In the genomic region with DNA sequence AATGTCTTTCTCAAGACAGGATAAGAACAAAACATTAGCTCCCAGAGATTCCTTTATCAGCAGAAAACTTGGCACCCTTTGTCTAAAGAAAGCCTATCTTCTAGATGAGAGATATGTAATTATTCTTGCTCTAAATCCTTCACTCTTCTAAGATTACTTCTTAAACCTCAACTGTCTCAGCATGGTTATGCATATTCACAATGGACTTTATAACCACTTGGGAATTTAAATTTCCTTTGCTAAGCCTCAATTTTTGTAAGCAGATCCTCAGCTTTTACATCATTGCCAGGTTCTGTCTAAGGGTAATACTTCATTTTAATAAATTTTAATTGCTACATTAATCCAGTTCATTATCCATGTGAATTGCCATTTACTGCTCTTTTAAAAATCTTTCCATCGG, we compare ENCODE assay signal across 20 cellular contexts.
"Had no signal": no experiment of that assay in that cellular context is flagged by ENCODE, and none has a peak within 500 bp of the region (broad histone marks: within the 10 kb centered on the region; RNA-seq: fewer than 3 reads in every experiment).

No MANE protein-coding gene starts in this region.

- H3K27me3 ChIP-seq: Peyer's patch, SJCRH30 had no signal

- H2AFZ ChIP-seq: PC-9 had no signal

- H3K4me2 ChIP-seq: PC-9 had no signal

- ATAC-seq: Right ventricle myocardium inferior had no signal

- H3K4me3 ChIP-seq: PC-9, Peyer's patch, SJCRH30 had no signal

- H3K27ac ChIP-seq: PC-9, Peyer's patch, SJCRH30 had no signal

- DNase-seq: KBM-7; MV-4-11; NCI-H1048; NCI-H1105; NCI-H1417; NCI-H1436 treated with DMSO at 0.1 percent for 48 hours; NCI-H1694; NCI-H187 treated with DMSO at 0.1 percent for 48 hours; NCI-H2029 treated with DMSO at 0.1 percent for 48 hours; NCI-H2171; NCI-H226; NCI-H446; NCI-H510A; NCI-H524 treated with DMSO at 0.1 percent for 48 hours; NK-92 treated with Interleukin-12 subunit alpha and Interleukin-12 subunit beta, amount 100 ng/mL, for 24 hours; PC-9; Peyer's patch; SHP77 treated with DMSO at 0.1 percent for 48 hours; SJCRH30 had no signal

- H3K36me3 ChIP-seq: Peyer's patch, SJCRH30 had no signal

- H3K4me1 ChIP-seq: Peyer's patch, SJCRH30 had no signal

- H3K9me3 ChIP-seq: Peyer's patch, SJCRH30 had no signal
